In the genomic region with DNA sequence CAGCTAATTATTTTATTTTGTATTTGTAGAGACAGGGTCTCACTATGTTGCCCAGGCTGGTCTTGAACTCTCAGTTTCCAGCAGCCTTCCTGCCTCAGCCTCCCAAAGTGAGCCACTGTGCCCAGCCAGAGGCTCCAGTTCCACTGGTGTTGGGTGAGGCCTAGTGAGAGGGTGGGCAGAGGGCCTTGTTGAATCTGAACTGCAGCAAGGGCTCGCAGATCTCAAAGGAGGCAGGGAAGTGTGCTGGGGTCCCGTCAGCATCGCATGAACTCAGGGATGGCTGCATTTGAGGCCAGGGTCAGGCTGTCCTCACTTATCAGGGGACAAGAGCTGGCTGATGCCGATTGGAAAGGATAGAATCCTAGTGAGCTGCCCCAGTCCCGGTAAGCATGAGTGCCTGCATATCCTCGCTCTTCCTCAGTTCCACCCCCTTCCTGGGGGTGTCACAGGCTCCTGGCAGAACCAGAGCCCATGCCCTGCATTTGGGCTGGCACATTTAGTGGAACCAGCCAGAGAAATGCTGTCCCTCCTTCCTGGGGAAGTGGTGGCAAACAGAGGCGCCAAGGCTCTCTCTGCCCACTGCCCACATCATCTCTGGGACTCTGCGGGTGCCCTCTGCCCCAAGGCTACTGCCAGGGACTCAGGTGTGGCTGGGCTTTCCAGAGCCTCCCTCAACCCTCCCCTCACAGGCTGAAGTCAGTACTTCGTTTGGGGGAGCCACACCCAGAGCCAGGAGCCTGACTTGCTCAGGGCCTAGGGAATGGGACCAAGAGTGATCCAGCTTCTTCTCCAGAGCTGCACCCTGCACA, we compare ENCODE assay signal across 20 cellular contexts. TPM values are rescaled to one million over a fixed set of nuclear protein-coding genes. Genes with fewer than 3 reads are reported as not detected.
DNase-seq lines count a peak whose midpoint lies in the region; ATAC-seq and TF ChIP-seq lines count a peak whose summit lies in the region.
"Had no signal": no experiment of that assay in that cellular context is flagged by ENCODE, and none has a peak within 500 bp of the region (broad histone marks: within the 10 kb centered on the region; RNA-seq: fewer than 3 reads in every experiment).

No MANE protein-coding gene starts in this region.

- no peak overlapping the region for H3K4me2 ChIP-seq in PC-3 (ENCODE audit: low read length)

- H3K79me2 ChIP-seq in PC-3 (ENCODE audit: low read length): no peaks in the 10 kb centered on the region

- no peak overlapping the region for H3K27ac ChIP-seq in PC-3 (ENCODE audit: low read length)
- H3K27ac ChIP-seq: foreskin keratinocyte, testis had no signal

- no peaks in the 10 kb centered on the region for H3K36me3 Mint-ChIP-seq in activated naive CD8-positive, alpha-beta T cell treated with anti-CD3 and anti-CD28 coated beads, Interleukin-2, amount 10 ng/mL, durations not matched to agents 7 days and 5 days
- no peaks in the 10 kb centered on the region for H3K36me3 Mint-ChIP-seq in activated naive CD8-positive, alpha-beta T cell treated with anti-CD3 and anti-CD28 coated beads for 36 hours

- peaks cover 2% of the 10 kb centered on the region; the same call in 1 of the 2 replicates for H3K36me3 ChIP-seq in PC-3 (ENCODE audit: low read depth, low read length)

- CTCF ChIA-PET in PC-3 (lab: Charles Lee): no interaction called here

- intact Hi-C loops in PC-3 (cut with micrococcal nuclease): no loop called here

- no peak overlapping the region for H3K4me3 ChIP-seq in PC-3 (ENCODE audit: low read length)
- H3K4me3 ChIP-seq: testis had no signal

- no peak overlapping the region for H3K9ac ChIP-seq in PC-3 (ENCODE audit: low read length)

- H3K9me3 ChIP-seq in PC-3 (ENCODE audit: low read length): no peaks in the 10 kb centered on the region
- H3K9me3 ChIP-seq: testis had no signal

- POLR2A ChIA-PET in activated naive CD8-positive, alpha-beta T cell treated with anti-CD3 and anti-CD28 coated beads, Interleukin-2, amount 10 ng/mL, durations not matched to agents 7 days and 5 days (lab: Charles Lee): no interaction called here
- POLR2A ChIA-PET in PC-3 (lab: Charles Lee; ENCODE audit: unreplicated experiment): no interaction called here

- no peaks in the 10 kb centered on the region for H3F3A ChIP-seq in PC-3 (ENCODE audit: low read length, unreplicated experiment)

- H3K27ac Mint-ChIP-seq in activated naive CD8-positive, alpha-beta T cell treated with anti-CD3 and anti-CD28 coated beads, Interleukin-2, amount 10 ng/mL, durations not matched to agents 7 days and 5 days: no peak overlapping the region
- no peak overlapping the region for H3K27ac Mint-ChIP-seq in activated naive CD8-positive, alpha-beta T cell treated with anti-CD3 and anti-CD28 coated beads for 36 hours
- H3K27ac Mint-ChIP-seq: nephron, T-helper 17 cell had no signal

- BruUV-seq in PC-3 (replicated peaks; lab: Mats Ljungman, UMichigan): TSS peak; percentile 10

- H3K4me1 Mint-ChIP-seq in activated naive CD8-positive, alpha-beta T cell treated with anti-CD3 and anti-CD28 coated beads, Interleukin-2, amount 10 ng/mL, durations not matched to agents 7 days and 5 days: no peaks in the 10 kb centered on the region
- no peaks in the 10 kb centered on the region for H3K4me1 Mint-ChIP-seq in activated naive CD8-positive, alpha-beta T cell treated with anti-CD3 and anti-CD28 coated beads for 36 hours

- H3K27me3 ChIP-seq in PC-3 (ENCODE audit: low read length): no peaks in the 10 kb centered on the region
- H3K27me3 ChIP-seq: foreskin keratinocyte, testis had no signal

- no peak for TF ChIP-seq CTCF in PC-3 (conservative IDR thresholded peaks at IDR 0.05; ENCODE audit: low read depth, low read length)

- no peaks in the 10 kb centered on the region for H3K27me3 Mint-ChIP-seq in activated naive CD8-positive, alpha-beta T cell treated with anti-CD3 and anti-CD28 coated beads, Interleukin-2, amount 10 ng/mL, durations not matched to agents 7 days and 5 days
- no peaks in the 10 kb centered on the region for H3K27me3 Mint-ChIP-seq in activated naive CD8-positive, alpha-beta T cell treated with anti-CD3 and anti-CD28 coated beads for 36 hours
- H3K27me3 Mint-ChIP-seq: T-helper 17 cell had no signal

- H3K4me3 Mint-ChIP-seq in activated naive CD8-positive, alpha-beta T cell treated with anti-CD3 and anti-CD28 coated beads, Interleukin-2, amount 10 ng/mL, durations not matched to agents 7 days and 5 days: no peak overlapping the region
- H3K4me3 Mint-ChIP-seq in activated naive CD8-positive, alpha-beta T cell treated with anti-CD3 and anti-CD28 coated beads for 36 hours: no peak overlapping the region
- H3K4me3 Mint-ChIP-seq: nephron, T-helper 17 cell had no signal

- H4K20me1 ChIP-seq in PC-3 (ENCODE audit: low read length): no peaks in the 10 kb centered on the region

- no peak for ATAC-seq in activated naive CD8-positive, alpha-beta T cell treated with anti-CD3 and anti-CD28 coated beads, Interleukin-2, amount 10 ng/mL, durations not matched to agents 7 days and 5 days (ENCODE audit: low read depth)
- peak; percentile 5; the same call in 1 of the 2 replicates for ATAC-seq in PC-3
- no peak for ATAC-seq in stimulated activated naive CD8-positive, alpha-beta T cell treated with anti-CD3 and anti-CD28 coated beads, Interleukin-15, Interleukin-2, amounts not matched to agents 100 U/mL and 50 U/mL, for 24 hours
- ATAC-seq: foreskin keratinocyte, T-helper 17 cell had no signal

- H2AFZ ChIP-seq in PC-3 (ENCODE audit: low read length): no peak overlapping the region

- H3K9me2 ChIP-seq in PC-3 (replicated peaks; ENCODE audit: low read length): no peaks in the 10 kb centered on the region

- no peaks in the 10 kb centered on the region for H3K4me1 ChIP-seq in PC-3 (ENCODE audit: insufficient read depth, low read length)
- H3K4me1 ChIP-seq: foreskin keratinocyte, testis had no signal

- H3K9me3 Mint-ChIP-seq in activated naive CD8-positive, alpha-beta T cell treated with anti-CD3 and anti-CD28 coated beads, Interleukin-2, amount 10 ng/mL, durations not matched to agents 7 days and 5 days: no peaks in the 10 kb centered on the region
- H3K9me3 Mint-ChIP-seq in activated naive CD8-positive, alpha-beta T cell treated with anti-CD3 and anti-CD28 coated beads for 36 hours: no peaks in the 10 kb centered on the region
- H3K9me3 Mint-ChIP-seq: nephron had no signal

- DNase-seq in activated naive CD8-positive, alpha-beta T cell treated with anti-CD3 and anti-CD28 coated beads, Interleukin-2, amount 10 ng/mL, durations not matched to agents 7 days and 5 days: peak; percentile 21
- no peak for DNase-seq in activated naive CD8-positive, alpha-beta T cell treated with anti-CD3 and anti-CD28 coated beads for 36 hours
- DNase-seq in PC-3: no peak
- DNase-seq in islet precursor cell: peak; percentile 49
- DNase-seq in stimulated activated naive CD8-positive, alpha-beta T cell treated with anti-CD3 and anti-CD28 coated beads, Interleukin-15, Interleukin-2, amounts not matched to agents 100 U/mL and 50 U/mL, for 24 hours: peak; percentile 1
- DNase-seq in NCI-H2196 (lab: John Stamatoyannopoulos, UW; ENCODE audit: unreplicated experiment): no peak
- no peak for DNase-seq in NCI-H1694 (lab: John Stamatoyannopoulos, UW)
- no peak for DNase-seq in stimulated activated CD4-positive, alpha-beta T cell treated with anti-CD3 and anti-CD28 coated beads, Interleukin-2, amount 100 ng/mL, for 48 hours
- DNase-seq: AML-193; Calu3; foreskin keratinocyte; GDM1; HCEC 1CT; NCI-H146; NCI-H226; stimulated activated CD4-positive, alpha-beta T cell treated with anti-CD3 and anti-CD28 coated beads, Interleukin-2, amount 100 ng/mL, for 24 hours; testis had no signal

RNA-seq across cellular contexts. Expression of a gene that starts 24.1 kb away (rescaled TPM):
- 1 to 10 TPM; 3.6 to 4.5 TPM for total RNA-seq in activated naive CD8-positive, alpha-beta T cell treated with anti-CD3 and anti-CD28 coated beads, Interleukin-2, amount 10 ng/mL, durations not matched to agents 7 days and 5 days
- 1 to 10 TPM; 1.3 TPM for total RNA-seq in activated naive CD8-positive, alpha-beta T cell treated with anti-CD3 and anti-CD28 coated beads for 36 hours
- total RNA-seq in PC-3 (2014; rRNA removed): 30.1 and 36.3 TPM in 2 replicates

RNA-seq across cellular contexts. Expression of a gene that starts 31.8 kb away (rescaled TPM):
- total RNA-seq in activated naive CD8-positive, alpha-beta T cell treated with anti-CD3 and anti-CD28 coated beads, Interleukin-2, amount 10 ng/mL, durations not matched to agents 7 days and 5 days: under 1 TPM; 0.36 to 0.77 TPM
- under 1 TPM; 0.41 to 0.42 TPM for total RNA-seq in activated naive CD8-positive, alpha-beta T cell treated with anti-CD3 and anti-CD28 coated beads for 36 hours
- total RNA-seq in PC-3 (2014; rRNA removed): 0.52 and 0.66 TPM in 2 replicates
- total RNA-seq: foreskin keratinocyte, HT1080 had no signal

RNA-seq across cellular contexts. Expression of a gene that starts 48.3 kb away (rescaled TPM):
- not detected for total RNA-seq in activated naive CD8-positive, alpha-beta T cell treated with anti-CD3 and anti-CD28 coated beads, Interleukin-2, amount 10 ng/mL, durations not matched to agents 7 days and 5 days
- total RNA-seq in activated naive CD8-positive, alpha-beta T cell treated with anti-CD3 and anti-CD28 coated beads for 36 hours: not detected
- not detected in 2 replicates for total RNA-seq in PC-3 (2014; rRNA removed)
- total RNA-seq: Calu3, foreskin keratinocyte, HT1080, T-helper 17 cell had no signal

RNA-seq across cellular contexts. Expression of a gene that starts 57.1 kb away (rescaled TPM):
- total RNA-seq in activated naive CD8-positive, alpha-beta T cell treated with anti-CD3 and anti-CD28 coated beads, Interleukin-2, amount 10 ng/mL, durations not matched to agents 7 days and 5 days: not detected
- not detected for total RNA-seq in activated naive CD8-positive, alpha-beta T cell treated with anti-CD3 and anti-CD28 coated beads for 36 hours
- not detected in 2 replicates for total RNA-seq in PC-3 (2014; rRNA removed)
- total RNA-seq: Calu3, foreskin keratinocyte, HT1080, T-helper 17 cell, testis had no signal

Comparison
In these comparisons a context has a peak if more than half of its experiments do, and no peak if none do; other contexts are left out.
1. DNase-seq: peak in activated naive CD8-positive, alpha-beta T cell treated with anti-CD3 and anti-CD28 coated beads, Interleukin-2, amount 10 ng/mL, durations not matched to agents 7 days and 5 days (single experiment), islet precursor cell (single experiment) and stimulated activated naive CD8-positive, alpha-beta T cell treated with anti-CD3 and anti-CD28 coated beads, Interleukin-15, Interleukin-2, amounts not matched to agents 100 U/mL and 50 U/mL, for 24 hours (single experiment); none in activated naive CD8-positive, alpha-beta T cell treated with anti-CD3 and anti-CD28 coated beads for 36 hours (single experiment), PC-3 (single experiment), NCI-H2196 (single experiment), NCI-H1694 (single experiment) and stimulated activated CD4-positive, alpha-beta T cell treated with anti-CD3 and anti-CD28 coated beads, Interleukin-2, amount 100 ng/mL, for 48 hours (0 of 2).